Comparison of ENCODE assay signal across 18 cellular contexts in the genomic region with DNA sequence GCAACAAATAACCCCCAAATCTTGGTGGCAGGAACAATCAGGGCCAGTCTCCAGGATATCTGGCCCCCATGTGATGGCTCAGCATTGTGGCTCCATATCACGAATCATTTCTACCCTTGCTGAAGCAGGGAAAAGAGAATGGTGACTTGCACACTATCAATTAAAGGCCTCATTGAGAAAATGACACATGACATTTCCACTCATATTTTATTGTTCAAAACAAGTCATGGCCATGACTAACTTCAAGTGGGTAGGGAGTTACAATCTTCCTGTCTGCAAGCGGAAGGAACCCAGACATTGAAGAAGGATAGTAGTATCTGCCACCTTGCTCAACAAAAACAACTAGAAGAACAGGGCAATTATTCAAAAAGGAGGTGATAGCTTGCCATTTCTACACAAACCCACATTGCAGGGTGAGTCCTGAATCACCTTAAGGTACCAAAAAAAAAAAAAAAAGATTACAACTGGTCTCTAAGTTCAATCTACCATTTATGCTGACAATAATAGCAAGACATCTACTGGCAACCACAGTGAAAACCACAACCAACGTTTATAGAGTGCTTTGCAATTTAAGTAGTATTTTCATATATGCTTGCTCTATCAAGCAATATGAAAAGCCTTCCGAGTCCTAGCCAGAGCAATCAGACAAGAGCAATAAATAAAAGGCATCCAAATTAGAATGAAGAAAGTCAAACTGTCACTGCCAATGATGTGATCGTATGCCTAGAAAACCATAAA.
"Had no signal": no experiment of that assay in that cellular context is flagged by ENCODE, and none has a peak within 500 bp of the region (broad histone marks: within the 10 kb centered on the region; RNA-seq: fewer than 3 reads in every experiment).

No MANE protein-coding gene starts in this region.

- H3K4me1 Mint-ChIP-seq: activated naive CD4-positive, alpha-beta T cell treated with anti-CD3 and anti-CD28 coated beads, Interleukin-2, amount 50 U/mL, for 24 hours had no signal

- H3K9me3 Mint-ChIP-seq: activated naive CD4-positive, alpha-beta T cell treated with anti-CD3 and anti-CD28 coated beads, Interleukin-2, amount 50 U/mL, for 24 hours; T-helper 1 cell treated with Interleukin-12 subunit alpha and Interleukin-12 subunit beta and Interleukin-4 antibody, amounts not matched to agents 30 μg/mL and 1 μg/mL, for 36 hours had no signal

- H3K36me3 Mint-ChIP-seq: activated CD4-positive, alpha-beta memory T cell treated with anti-CD3 and anti-CD28 coated beads for 36 hours; activated naive CD4-positive, alpha-beta T cell treated with anti-CD3 and anti-CD28 coated beads, Interleukin-2, amount 50 U/mL, for 24 hours had no signal

- H3K36me3 ChIP-seq: brain microvascular endothelial cell, Peyer's patch, SJCRH30 had no signal

- H3K4me1 ChIP-seq: Peyer's patch, SJCRH30 had no signal

- ATAC-seq: activated CD4-positive, CD25-positive, alpha-beta regulatory T cell treated with anti-CD3 and anti-CD28 coated beads, Interleukin-2, amount 50 U/mL, for 24 hours had no signal

- H3K27ac Mint-ChIP-seq: activated CD4-positive, alpha-beta memory T cell treated with anti-CD3 and anti-CD28 coated beads for 36 hours; activated CD4-positive, alpha-beta T cell treated with anti-CD3 and anti-CD28 coated beads, Interleukin-2, amount 10 ng/mL, durations not matched to agents 7 days and 5 days; activated naive CD4-positive, alpha-beta T cell treated with anti-CD3 and anti-CD28 coated beads, Interleukin-2, amount 50 U/mL, for 24 hours; activated T-cell treated with anti-CD3 and anti-CD28 coated beads, Interleukin-2, amount 50 U/mL, for 72 hours; T-helper 1 cell treated with Interleukin-12 subunit alpha and Interleukin-12 subunit beta and Interleukin-4 antibody, amounts not matched to agents 30 μg/mL and 1 μg/mL, for 36 hours had no signal

- H3K4me3 ChIP-seq: Peyer's patch, SJCRH30 had no signal

- H3K27ac ChIP-seq: brain microvascular endothelial cell, Peyer's patch, RWPE1, SJCRH30 had no signal

- DNase-seq: activated CD4-positive, alpha-beta memory T cell treated with anti-CD3 and anti-CD28 coated beads for 36 hours; activated CD4-positive, alpha-beta T cell treated with anti-CD3 and anti-CD28 coated beads, Interleukin-2, amount 10 ng/mL, durations not matched to agents 7 days and 5 days; activated CD8-positive, alpha-beta memory T cell treated with anti-CD3 and anti-CD28 coated beads for 24 hours; activated T-cell treated with anti-CD3 and anti-CD28 coated beads, Interleukin-2, amount 50 U/mL, for 72 hours; amniotic stem cell; brain microvascular endothelial cell; NCI-H1105 treated with DMSO at 0.1 percent for 48 hours; NCI-H1436 treated with DMSO at 0.1 percent for 48 hours; NCI-H187; NCI-H2081; NCI-H524; Peyer's patch; Right ventricle myocardium superior; SJCRH30 had no signal

- H3K27me3 ChIP-seq: brain microvascular endothelial cell, Peyer's patch, SJCRH30 had no signal

- H3K9me3 ChIP-seq: Peyer's patch had no signal

- H3K4me3 Mint-ChIP-seq: activated CD4-positive, alpha-beta memory T cell treated with anti-CD3 and anti-CD28 coated beads for 36 hours; activated CD4-positive, alpha-beta T cell treated with anti-CD3 and anti-CD28 coated beads, Interleukin-2, amount 10 ng/mL, durations not matched to agents 7 days and 5 days; activated naive CD4-positive, alpha-beta T cell treated with anti-CD3 and anti-CD28 coated beads, Interleukin-2, amount 50 U/mL, for 24 hours; activated T-cell treated with anti-CD3 and anti-CD28 coated beads, Interleukin-2, amount 50 U/mL, for 72 hours; T-helper 1 cell treated with Interleukin-12 subunit alpha and Interleukin-12 subunit beta and Interleukin-4 antibody, amounts not matched to agents 30 μg/mL and 1 μg/mL, for 36 hours had no signal
